In the genomic region with DNA sequence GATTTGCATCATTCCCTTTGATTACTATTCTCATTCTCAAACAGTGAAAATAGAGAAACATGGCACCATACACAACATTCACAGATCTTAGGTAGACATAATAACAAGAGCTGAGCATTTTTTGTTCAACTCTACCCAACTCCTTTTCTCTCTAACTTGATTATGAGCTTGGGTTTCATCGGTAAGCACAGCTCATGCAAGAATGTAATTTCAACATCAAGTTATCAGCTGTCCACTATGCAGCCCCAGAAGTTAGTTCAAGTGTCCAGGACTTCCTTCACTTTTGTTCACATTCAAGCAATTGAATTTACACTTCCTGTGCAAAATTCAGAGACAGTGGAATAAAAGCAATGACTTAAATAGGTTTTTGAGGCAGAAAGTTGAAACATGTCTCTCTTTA, we compare ENCODE assay signal across 21 cellular contexts.
DNase-seq lines count a peak whose midpoint lies in the region; TF ChIP-seq lines count a peak whose summit lies in the region.
"Had no signal": no experiment of that assay in that cellular context is flagged by ENCODE, and none has a peak within 500 bp of the region (broad histone marks: within the 10 kb centered on the region; RNA-seq: fewer than 3 reads in every experiment).

No MANE protein-coding gene starts in this region.

- no peaks in the 10 kb centered on the region for H4K20me1 ChIP-seq in mammary epithelial cell (ENCODE audit: insufficient read depth, low read length)

- H3K9me3 ChIP-seq in mammary epithelial cell (replicated peaks; ENCODE audit: insufficient read depth, low read length), result no peaks in the 10 kb centered on the region
- H3K9me3 ChIP-seq: BE2C had no signal

- no TSS peak for BruUV-seq in mammary epithelial cell (replicated peaks; lab: Mats Ljungman, UMichigan)

- no peak overlapping the region for H2AFZ ChIP-seq in mammary epithelial cell (ENCODE audit: low read depth, low read length)

- H3K4me2 ChIP-seq in mammary epithelial cell (ENCODE audit: insufficient read depth, low read depth, low read length), result no peak overlapping the region

- H3K4me3 ChIP-seq in brain microvascular endothelial cell (ENCODE audit: low read depth, low read length), result no peak overlapping the region
- H3K4me3 ChIP-seq in fibroblast of mammary gland (ENCODE audit: control insufficient read depth, low read depth, low read length), result no peak overlapping the region
- no peak overlapping the region for H3K4me3 ChIP-seq in mammary epithelial cell (replicated peaks in 1 of 3; ENCODE audit: insufficient read depth in 1 of 3, low read depth in 2 of 3, low read length in 3 of 3)
- H3K4me3 ChIP-seq: MG63 had no signal

- DNase-seq in EH (ENCODE audit: low read depth) (peak; percentile 46), brain microvascular endothelial cell (no peak), fibroblast of mammary gland (ENCODE audit: low read depth) (peak; percentile 6), osteocyte (ENCODE audit: extremely low spot score, unreplicated experiment) (no peak), kidney tubule cell (ENCODE audit: low spot score) (no peak), mammary epithelial cell (no peak), NCI-H2107 treated with DMSO at 0.1 percent for 48 hours (lab: John Stamatoyannopoulos, UW; ENCODE audit: unreplicated experiment) (no peak)
- DNase-seq: BE2C; Calu3; CD8-positive, alpha-beta memory T cell; DMS79 treated with DMSO at 0.1 percent for 48 hours; KBM-7; MG63; NCI-H2029; NCI-H446 treated with DMSO at 0.1 percent for 48 hours; NCI-H526; NCI-H82; SHP77 had no signal

- H3K27ac ChIP-seq in brain microvascular endothelial cell (peak overlapping the region; percentile 55), mammary epithelial cell (ENCODE audit: insufficient read depth, low read depth, low read length) (no peak overlapping the region)
- H3K27ac ChIP-seq: 22Rv1, RWPE1 had no signal

- H3K27me3 ChIP-seq in brain microvascular endothelial cell (replicated peaks) (no peaks in the 10 kb centered on the region), mammary epithelial cell (ENCODE audit: insufficient read depth, low read length) (peaks cover 3% of the 10 kb centered on the region)
- H3K27me3 ChIP-seq: BE2C, MG63 had no signal

- H3K4me1 ChIP-seq in mammary epithelial cell (ENCODE audit: insufficient read depth, low read length), result no peaks in the 10 kb centered on the region
- H3K4me1 ChIP-seq: BE2C had no signal

- no peaks in the 10 kb centered on the region for H3K27me3 Mint-ChIP-seq in osteocyte (ENCODE audit: unreplicated experiment)
- H3K27me3 Mint-ChIP-seq: CD8-positive, alpha-beta memory T cell had no signal

- TF ChIP-seq CTCF in brain microvascular endothelial cell (IDR thresholded peaks at IDR 0.05; ENCODE audit: low read depth, low read length, missing control alignments), result no peak
- TF ChIP-seq CTCF in fibroblast of mammary gland (conservative IDR thresholded peaks at IDR 0.05; ENCODE audit: control insufficient read depth, insufficient read depth, low read depth, low read length), result no peak
- no peak for TF ChIP-seq CTCF in osteocyte (IDR thresholded peaks at IDR 0.05)
- no peak for TF ChIP-seq CTCF in mammary epithelial cell (conservative IDR thresholded peaks at IDR 0.05 in 1 of 2, IDR thresholded peaks at IDR 0.05 in 1 of 2; ENCODE audit: extremely low read depth in 1 of 2, insufficient read depth in 1 of 2, low read depth in 1 of 2, low read length in 2 of 2)

- dilution Hi-C loops in mammary epithelial cell (cut with HindIII; ENCODE audit: low sequenced_read_pairs), result no loop called here

- no peak overlapping the region for H3K4me3 Mint-ChIP-seq in osteocyte (ENCODE audit: unreplicated experiment)
- H3K4me3 Mint-ChIP-seq: CD14-positive monocyte; CD8-positive, alpha-beta memory T cell had no signal

- H3K36me3 ChIP-seq in brain microvascular endothelial cell (replicated peaks) (no peaks in the 10 kb centered on the region), mammary epithelial cell (ENCODE audit: insufficient read depth, low read length) (no peaks in the 10 kb centered on the region)
- H3K36me3 ChIP-seq: BE2C, MG63 had no signal

- H3K79me2 ChIP-seq in mammary epithelial cell (ENCODE audit: insufficient read depth, low read length), result no peaks in the 10 kb centered on the region

- H3K9ac ChIP-seq in mammary epithelial cell (ENCODE audit: insufficient read depth, low read length), result no peak overlapping the region

- in situ Hi-C loops in brain microvascular endothelial cell (cut with HindIII; ENCODE audit: low pct_ligation_motif_present, low sequenced_read_pairs), result no loop called here
- in situ Hi-C loops in mammary epithelial cell (cut with MboI; ENCODE audit: low sequenced_read_pairs in 2 of 2), result no loop called here

- intact Hi-C loops in mammary epithelial cell (cut with micrococcal nuclease), result no loop called here

- H3K36me3 Mint-ChIP-seq in osteocyte (ENCODE audit: unreplicated experiment), result peaks cover 8% of the 10 kb centered on the region
- H3K36me3 Mint-ChIP-seq: CD14-positive monocyte; CD8-positive, alpha-beta memory T cell had no signal

- CTCF ChIA-PET in mammary epithelial cell (lab: Charles Lee; ENCODE audit: low non-redundant PET), result no interaction called here

- peak overlapping the region; percentile 71 for H3K27ac Mint-ChIP-seq in osteocyte (ENCODE audit: unreplicated experiment)
- H3K27ac Mint-ChIP-seq: CD14-positive monocyte; CD8-positive, alpha-beta memory T cell had no signal

- 92% methylated on average over 1 of the region's 1 CpG for WGBS in mammary epithelial cell (ENCODE audit: low coverage, missing lambda C conversion rate)

- H3K9me3 Mint-ChIP-seq in osteocyte (ENCODE audit: unreplicated experiment), result peaks cover 17% of the 10 kb centered on the region

- peaks cover 18% of the 10 kb centered on the region for H3K4me1 Mint-ChIP-seq in osteocyte (ENCODE audit: unreplicated experiment)
- H3K4me1 Mint-ChIP-seq: CD14-positive monocyte; CD8-positive, alpha-beta memory T cell had no signal

Comparison
In these comparisons a context has a peak if more than half of its experiments do, and no peak if none do; other contexts are left out.
1. DNase-seq: peak in EH (single experiment) and fibroblast of mammary gland (single experiment); none in brain microvascular endothelial cell (single experiment), osteocyte (single experiment), kidney tubule cell (single experiment), mammary epithelial cell (single experiment) and NCI-H2107 treated with DMSO at 0.1 percent for 48 hours (single experiment).